8 cellular contexts compared by ENCODE assay signal in the genomic region with DNA sequence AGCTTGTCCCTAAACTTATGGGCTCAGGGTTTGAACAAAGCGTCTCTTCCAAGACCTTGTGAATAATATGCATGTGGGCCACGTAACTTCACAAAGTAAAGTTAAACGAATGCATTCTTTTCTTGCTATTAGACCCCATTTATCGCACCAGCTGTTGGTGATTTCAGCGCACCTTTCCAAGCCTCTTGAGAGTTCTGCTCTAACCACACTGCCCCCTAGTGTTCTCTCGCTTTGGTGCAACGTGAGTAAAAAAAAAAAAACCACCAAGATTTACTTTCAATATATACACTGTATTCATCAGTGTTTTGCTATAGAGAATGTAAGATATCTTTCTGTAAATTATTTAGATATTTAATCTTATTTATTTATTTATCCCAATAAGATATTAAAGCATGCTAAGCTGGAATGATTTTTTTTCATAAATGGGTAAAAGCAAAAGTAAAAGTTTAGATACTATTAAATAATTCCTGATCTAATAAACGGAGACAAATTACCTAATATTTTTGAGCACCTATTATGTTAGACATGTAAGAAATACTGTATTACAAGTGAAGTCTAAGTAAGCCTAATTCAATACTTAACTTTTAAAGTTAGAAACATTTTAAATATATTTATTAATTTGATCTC.
DNase-seq lines count a peak whose midpoint lies in the region; ATAC-seq, FAIRE-seq and TF ChIP-seq lines count a peak whose summit lies in the region.

No MANE protein-coding gene starts in this region.

- H3K4me3 ChIP-seq in suprapubic skin (no peak overlapping the region), gastrocnemius medialis (no peak overlapping the region)

- H3K4me1 ChIP-seq in suprapubic skin, result peaks cover 6% of the 10 kb centered on the region
- no peaks in the 10 kb centered on the region for H3K4me1 ChIP-seq in gastrocnemius medialis

- no peaks in the 10 kb centered on the region for H3K9me3 Mint-ChIP-seq in activated CD4-positive, alpha-beta T cell treated with anti-CD3 and anti-CD28 coated beads, Interleukin-2, amount 10 ng/mL, durations not matched to agents 7 days and 5 days
- H3K9me3 Mint-ChIP-seq in naive B cell, result no peaks in the 10 kb centered on the region

- H3K9me3 ChIP-seq in suprapubic skin (no peaks in the 10 kb centered on the region), gastrocnemius medialis (no peaks in the 10 kb centered on the region)

- 19% methylated on average over 8 of the region's 8 CpGs for WGBS in suprapubic skin

- peak; percentile 88 for FAIRE-seq in endometrium (lab: Jason Lieb, UNC)

- H3K36me3 Mint-ChIP-seq in activated CD4-positive, alpha-beta T cell treated with anti-CD3 and anti-CD28 coated beads, Interleukin-2, amount 10 ng/mL, durations not matched to agents 7 days and 5 days (ENCODE audit: low read depth), result no peaks in the 10 kb centered on the region
- H3K36me3 Mint-ChIP-seq in naive B cell, result no peaks in the 10 kb centered on the region

- no peak for TF ChIP-seq POLR2A in suprapubic skin (IDR thresholded peaks at IDR 0.05)
- TF ChIP-seq POLR2A in gastrocnemius medialis (IDR thresholded peaks at IDR 0.05), result no peak

- TF ChIP-seq CTCF in GM12874 (IDR thresholded peaks at IDR 0.05; ENCODE audit: insufficient read depth, low read depth, low read length), result peak; percentile 63
- peak; percentile 42 to 74 for TF ChIP-seq CTCF in suprapubic skin (IDR thresholded peaks at IDR 0.05)
- peak in 2 of 5 experiments; percentile 70 for TF ChIP-seq CTCF in gastrocnemius medialis (IDR thresholded peaks at IDR 0.05 in 4 of 5, conservative IDR thresholded peaks at IDR 0.05 in 1 of 5)

- H3K4me1 Mint-ChIP-seq in activated CD4-positive, alpha-beta T cell treated with anti-CD3 and anti-CD28 coated beads, Interleukin-2, amount 10 ng/mL, durations not matched to agents 7 days and 5 days, result peaks cover 4% of the 10 kb centered on the region
- no peaks in the 10 kb centered on the region for H3K4me1 Mint-ChIP-seq in naive B cell

- POLR2A ChIA-PET in activated CD4-positive, alpha-beta T cell treated with anti-CD3 and anti-CD28 coated beads, Interleukin-2, amount 10 ng/mL, durations not matched to agents 7 days and 5 days (lab: Charles Lee), result interaction anchor here (0.7 kb wide), 1 partner anchor 122 kb away, joined by 3 read pairs; no protein-coding TSS in a partner anchor

- ATAC-seq in HG03095 (IDR thresholded peaks at IDR 0.05; ENCODE audit: unreplicated experiment), result peak; percentile 68
- ATAC-seq in naive B cell (ENCODE audit: low read depth in 2 of 2), result peak in 1 of 2 donors; percentile 23
- ATAC-seq in gastrocnemius medialis, result no peak

- no peak overlapping the region for H3K27ac Mint-ChIP-seq in activated CD4-positive, alpha-beta T cell treated with anti-CD3 and anti-CD28 coated beads, Interleukin-2, amount 10 ng/mL, durations not matched to agents 7 days and 5 days
- no peak overlapping the region for H3K27ac Mint-ChIP-seq in naive B cell

- TF ChIP-seq EP300 in suprapubic skin (IDR thresholded peaks at IDR 0.05), result no peak

- peaks cover 12% of the 10 kb centered on the region for H3K27me3 Mint-ChIP-seq in activated CD4-positive, alpha-beta T cell treated with anti-CD3 and anti-CD28 coated beads, Interleukin-2, amount 10 ng/mL, durations not matched to agents 7 days and 5 days
- no peaks in the 10 kb centered on the region for H3K27me3 Mint-ChIP-seq in naive B cell

- CTCF ChIA-PET in activated CD4-positive, alpha-beta T cell treated with anti-CD3 and anti-CD28 coated beads, Interleukin-2, amount 10 ng/mL, durations not matched to agents 7 days and 5 days (lab: Charles Lee), result interaction anchor here (0.6 to 2.7 kb wide), 3 partner anchors 11 to 224 kb away, joined by 3 to 13 read pairs (median 5); no protein-coding TSS in a partner anchor

- no peak overlapping the region for H3K27ac ChIP-seq in suprapubic skin
- H3K27ac ChIP-seq in gastrocnemius medialis, result no peak overlapping the region

- DNase-seq in NCI-H460 (ENCODE audit: extremely low read depth, low read depth), result peak; percentile 55
- peak; percentile 75 for DNase-seq in activated CD4-positive, alpha-beta T cell treated with anti-CD3 and anti-CD28 coated beads, Interleukin-2, amount 10 ng/mL, durations not matched to agents 7 days and 5 days
- DNase-seq in naive B cell, result peak; percentile 11
- DNase-seq in suprapubic skin (ENCODE audit: low spot score in 2 of 2), result no peak
- no peak for DNase-seq in gastrocnemius medialis

- no peaks in the 10 kb centered on the region for H3K27me3 ChIP-seq in suprapubic skin
- no peaks in the 10 kb centered on the region for H3K27me3 ChIP-seq in gastrocnemius medialis

- H3K4me3 Mint-ChIP-seq in activated CD4-positive, alpha-beta T cell treated with anti-CD3 and anti-CD28 coated beads, Interleukin-2, amount 10 ng/mL, durations not matched to agents 7 days and 5 days, result no peak overlapping the region
- no peak overlapping the region for H3K4me3 Mint-ChIP-seq in naive B cell

- intact Hi-C loops in gastrocnemius medialis (cut with DNase I; ENCODE audit: low total_unique reads), result no loop called here

- H3K36me3 ChIP-seq in suprapubic skin, result no peaks in the 10 kb centered on the region
- H3K36me3 ChIP-seq in gastrocnemius medialis, result no peaks in the 10 kb centered on the region

- in situ Hi-C loops in gastrocnemius medialis (cut with MboI; ENCODE audit: low sequenced_read_pairs in 4 of 4), result loop anchor here in 1 of 4 donors (25.0 kb wide), 1 partner anchor 208 kb away; no protein-coding TSS in a partner anchor

Comparison
In these comparisons a context has a peak if more than half of its experiments do, and no peak if none do; other contexts are left out.
1. DNase-seq: peak in NCI-H460 (single experiment), activated CD4-positive, alpha-beta T cell treated with anti-CD3 and anti-CD28 coated beads, Interleukin-2, amount 10 ng/mL, durations not matched to agents 7 days and 5 days (single experiment) and naive B cell (single experiment); none in suprapubic skin (0 of 2) and gastrocnemius medialis (0 of 2).